2 cellular contexts compared by ENCODE assay signal in the genomic region with DNA sequence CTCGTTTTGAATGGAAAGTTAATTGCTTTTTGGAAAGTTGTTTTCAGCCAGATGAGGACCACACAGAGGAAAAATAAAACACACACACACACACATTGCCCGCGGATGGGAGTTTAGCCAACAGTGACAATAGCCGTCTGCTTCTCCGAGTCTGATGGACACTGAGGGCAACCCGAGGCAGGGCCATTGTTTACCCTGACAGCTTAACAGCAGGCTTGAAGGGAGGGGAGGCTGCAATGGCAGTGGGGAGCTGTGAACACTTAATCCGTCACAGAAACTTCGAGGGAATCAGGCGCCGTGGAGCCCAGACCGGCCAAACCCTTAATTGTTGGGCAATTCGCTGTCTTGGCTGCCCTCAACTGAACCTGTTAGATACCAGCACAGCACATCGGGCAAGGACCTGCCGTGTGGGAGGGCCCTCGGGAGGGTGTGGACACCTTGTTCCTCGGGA.
TF ChIP-seq lines count a peak whose summit lies in the region.

No MANE protein-coding gene starts in this region.

TF ChIP-seq in liver, 16 proteins besides CTCF, POLR2A, EP300 and RAD21 (continued from another document):
- no peak for TF ChIP-seq REST (IDR thresholded peaks at IDR 0.05)
- no peak for TF ChIP-seq EGR1 (IDR thresholded peaks at IDR 0.05; ENCODE audit: low read depth in 2 of 2)
- no peak for TF ChIP-seq FOXA1 (IDR thresholded peaks at IDR 0.05)
- no peak for TF ChIP-seq ZBTB33 (IDR thresholded peaks at IDR 0.05)
- TF ChIP-seq TAF1 (conservative IDR thresholded peaks at IDR 0.05) = no peak

TF ChIP-seq in HepG2, 621 proteins besides CTCF, POLR2A, EP300 and RAD21 (continued from another document):
- TF ChIP-seq, protein P1, sequence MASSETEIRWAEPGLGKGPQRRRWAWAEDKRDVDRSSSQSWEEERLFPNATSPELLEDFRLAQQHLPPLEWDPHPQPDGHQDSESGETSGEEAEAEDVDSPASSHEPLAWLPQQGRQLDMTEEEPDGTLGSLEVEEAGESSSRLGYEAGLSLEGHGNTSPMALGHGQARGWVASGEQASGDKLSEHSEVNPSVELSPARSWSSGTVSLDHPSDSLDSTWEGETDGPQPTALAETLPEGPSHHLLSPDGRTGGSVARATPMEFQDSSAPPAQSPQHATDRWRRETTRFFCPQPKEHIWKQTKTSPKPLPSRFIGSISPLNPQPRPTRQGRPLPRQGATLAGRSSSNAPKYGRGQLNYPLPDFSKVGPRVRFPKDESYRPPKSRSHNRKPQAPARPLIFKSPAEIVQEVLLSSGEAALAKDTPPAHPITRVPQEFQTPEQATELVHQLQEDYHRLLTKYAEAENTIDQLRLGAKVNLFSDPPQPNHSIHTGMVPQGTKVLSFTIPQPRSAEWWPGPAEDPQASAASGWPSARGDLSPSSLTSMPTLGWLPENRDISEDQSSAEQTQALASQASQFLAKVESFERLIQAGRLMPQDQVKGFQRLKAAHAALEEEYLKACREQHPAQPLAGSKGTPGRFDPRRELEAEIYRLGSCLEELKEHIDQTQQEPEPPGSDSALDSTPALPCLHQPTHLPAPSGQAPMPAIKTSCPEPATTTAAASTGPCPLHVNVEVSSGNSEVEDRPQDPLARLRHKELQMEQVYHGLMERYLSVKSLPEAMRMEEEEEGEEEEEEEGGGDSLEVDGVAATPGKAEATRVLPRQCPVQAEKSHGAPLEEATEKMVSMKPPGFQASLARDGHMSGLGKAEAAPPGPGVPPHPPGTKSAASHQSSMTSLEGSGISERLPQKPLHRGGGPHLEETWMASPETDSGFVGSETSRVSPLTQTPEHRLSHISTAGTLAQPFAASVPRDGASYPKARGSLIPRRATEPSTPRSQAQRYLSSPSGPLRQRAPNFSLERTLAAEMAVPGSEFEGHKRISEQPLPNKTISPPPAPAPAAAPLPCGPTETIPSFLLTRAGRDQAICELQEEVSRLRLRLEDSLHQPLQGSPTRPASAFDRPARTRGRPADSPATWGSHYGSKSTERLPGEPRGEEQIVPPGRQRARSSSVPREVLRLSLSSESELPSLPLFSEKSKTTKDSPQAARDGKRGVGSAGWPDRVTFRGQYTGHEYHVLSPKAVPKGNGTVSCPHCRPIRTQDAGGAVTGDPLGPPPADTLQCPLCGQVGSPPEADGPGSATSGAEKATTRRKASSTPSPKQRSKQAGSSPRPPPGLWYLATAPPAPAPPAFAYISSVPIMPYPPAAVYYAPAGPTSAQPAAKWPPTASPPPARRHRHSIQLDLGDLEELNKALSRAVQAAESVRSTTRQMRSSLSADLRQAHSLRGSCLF (CRISPR knock-in tag; IDR thresholded peaks at IDR 0.05; ENCODE audit: borderline replicate concordance) = no peak
- TF ChIP-seq GLI4 (CRISPR knock-in tag; IDR thresholded peaks at IDR 0.05; ENCODE audit: borderline replicate concordance) (no peak), HIC2 (CRISPR knock-in tag; IDR thresholded peaks at IDR 0.05; ENCODE audit: low read depth) (no peak), MAFK (conservative IDR thresholded peaks at IDR 0.05 in 1 of 2, IDR thresholded peaks at IDR 0.05 in 1 of 2; ENCODE audit: low read length in 2 of 2) (no peak)
TF ChIP-seq in HepG2: peak in this region for 0.
